7 cellular contexts compared by ENCODE assay signal in genomic region chr5:6745706-6746217, GRCh38.
DNase-seq lines count a peak whose midpoint lies in the region; ATAC-seq lines count a peak whose summit lies in the region.

No MANE protein-coding gene starts in this region.

- peak; percentile 67 for ATAC-seq in GM19043 (IDR thresholded peaks at IDR 0.05; ENCODE audit: low read depth, unreplicated experiment)
- ATAC-seq in HG03558 (IDR thresholded peaks at IDR 0.05; ENCODE audit: extremely low read depth, unreplicated experiment), result peak; percentile 62
- ATAC-seq in GM18870 (IDR thresholded peaks at IDR 0.05; ENCODE audit: unreplicated experiment), result no peak

- DNase-seq in DMS153 (lab: John Stamatoyannopoulos, UW), result peak; percentile 68
- DNase-seq in OCI-M1 (lab: John Stamatoyannopoulos, UW), result peak; percentile 48
- peak; percentile 21 for DNase-seq in effector CD4-positive, alpha-beta T cell
- peak; percentile 53 for DNase-seq in midbrain (lab: John Stamatoyannopoulos, UW)
